In the genomic region with DNA sequence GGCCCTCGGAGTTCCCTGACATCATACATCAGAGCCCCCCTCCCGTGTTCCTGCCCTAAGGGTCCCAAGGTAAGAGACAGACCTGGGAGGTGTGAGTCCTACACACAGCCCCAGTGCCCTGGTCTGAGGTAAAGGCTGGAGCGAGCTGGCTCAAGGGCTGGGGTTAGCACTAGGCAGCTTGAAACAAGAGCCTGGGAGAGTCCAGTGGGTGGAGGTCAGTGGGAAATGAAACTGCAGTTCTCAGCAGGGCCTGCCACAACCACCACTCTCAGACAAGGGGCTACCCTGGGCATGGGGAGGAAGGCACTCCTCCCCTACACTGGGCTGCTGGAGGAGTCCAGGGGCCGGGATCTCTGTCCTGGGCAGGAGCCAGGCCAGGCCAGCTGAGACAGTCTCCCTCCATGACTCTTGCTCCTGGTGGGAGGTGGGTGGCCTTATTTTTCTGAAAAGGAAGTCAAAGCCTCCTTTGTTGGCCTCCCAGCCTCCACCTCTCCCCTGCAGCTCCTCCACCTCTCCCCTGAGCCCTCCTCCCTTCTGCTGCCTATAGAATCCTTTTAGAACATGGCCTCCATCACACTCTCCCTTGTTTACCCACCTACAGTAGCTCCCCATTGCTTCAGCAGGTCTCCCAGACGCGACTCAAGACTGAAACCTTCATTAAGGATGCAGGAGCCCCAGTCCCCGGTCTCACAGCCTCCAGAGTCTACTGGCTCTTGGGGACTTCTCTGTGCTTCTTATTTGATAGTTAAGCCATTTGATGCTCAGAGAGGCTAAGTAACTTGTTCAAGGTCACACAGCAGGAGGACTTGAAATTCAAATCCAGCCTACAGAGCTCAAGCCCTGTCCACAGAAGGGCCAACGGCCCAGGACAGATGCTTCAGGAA, we compare ENCODE assay signal across 11 cellular contexts. TPM values are rescaled to one million over a fixed set of nuclear protein-coding genes. Genes with fewer than 3 reads are reported as not detected.
DNase-seq lines count a peak whose midpoint lies in the region; ATAC-seq, FAIRE-seq and TF ChIP-seq lines count a peak whose summit lies in the region.
"Had no signal": no experiment of that assay in that cellular context is flagged by ENCODE, and none has a peak within 500 bp of the region (broad histone marks: within the 10 kb centered on the region; RNA-seq: fewer than 3 reads in every experiment).

No MANE protein-coding gene starts in this region.

- H3K27ac ChIP-seq in CD4-positive, alpha-beta memory T cell (ENCODE audit: low read depth, low read length): peak overlapping the region; percentile 64
- H3K27ac ChIP-seq in Peyer's patch (peak overlapping the region in 2 of 4 donors; percentile 52 to 58), pancreas (no peak overlapping the region)

- TF ChIP-seq POLR2A in Peyer's patch (IDR thresholded peaks at IDR 0.05): no peak

- DNase-seq in CD4-positive, alpha-beta memory T cell: no peak
- DNase-seq in Peyer's patch: peak in 2 of 3 donors; percentile 34 to 45
- DNase-seq in globus pallidus (ENCODE audit: low spot score): peak; percentile 40
- peak in 5 of 6 donors; percentile 6 to 51 (median 34) for DNase-seq in pancreas
- DNase-seq in central memory CD4-positive, alpha-beta T cell: no peak
- DNase-seq in HAP-1 (ENCODE audit: low spot score in 2 of 2): no peak
- DNase-seq: GOT3, NCI-H1436 treated with DMSO at 0.1 percent for 48 hours had no signal

- H3K9me3 Mint-ChIP-seq in CD4-positive, alpha-beta memory T cell: no peaks in the 10 kb centered on the region

- H3K4me1 ChIP-seq in CD4-positive, alpha-beta memory T cell (ENCODE audit: insufficient read depth, low read length): peaks cover 72% of the 10 kb centered on the region
- peaks cover 9 to 23% (median 14%) of the 10 kb centered on the region in 4 donors for H3K4me1 ChIP-seq in Peyer's patch
- peaks cover 7 to 33% (median 8%) of the 10 kb centered on the region in 3 donors for H3K4me1 ChIP-seq in pancreas
- peaks cover 3% of the 10 kb centered on the region; the same call in 1 of the 2 replicates for H3K4me1 ChIP-seq in HAP-1

- CTCF ChIA-PET in CD4-positive, alpha-beta memory T cell (lab: Charles Lee; ENCODE audit: partially characterized antibody): interaction anchor here (1.3 to 2.4 kb wide), 3 partner anchors 10 to 78 kb away, joined by 5 to 14 read pairs (median 8); no protein-coding TSS in a partner anchor

- no peaks in the 10 kb centered on the region for H3K27me3 ChIP-seq in CD4-positive, alpha-beta memory T cell (ENCODE audit: insufficient read depth, low read length)
- H3K27me3 ChIP-seq in Peyer's patch: no peaks in the 10 kb centered on the region
- no peaks in the 10 kb centered on the region for H3K27me3 ChIP-seq in pancreas
- H3K27me3 ChIP-seq in HAP-1 (ENCODE audit: low read depth): peaks cover 7% of the 10 kb centered on the region

- peak overlapping the region; percentile 80 to 98 (median 90) for H3K27ac Mint-ChIP-seq in CD4-positive, alpha-beta memory T cell

- H3K4me1 Mint-ChIP-seq in CD4-positive, alpha-beta memory T cell: peaks cover 43 to 90% (median 65%) of the 10 kb centered on the region in 4 donors

- ATAC-seq in pancreas (peak; percentile 10 to 56 (median 26)), GM21381 (IDR thresholded peaks at IDR 0.05; ENCODE audit: unreplicated experiment) (no peak), GM21390 (IDR thresholded peaks at IDR 0.05; ENCODE audit: unreplicated experiment) (no peak)

- FAIRE-seq in pancreas (lab: Jason Lieb, UNC): no peak

- WGBS in pancreas, 2 donors: 88% methylated on average over 8 of the region's 8 CpGs

- no peaks in the 10 kb centered on the region for H3K9me3 ChIP-seq in CD4-positive, alpha-beta memory T cell (ENCODE audit: control insufficient read depth in 1 of 2, low read length in 2 of 2)
- H3K9me3 ChIP-seq in Peyer's patch (no peaks in the 10 kb centered on the region), pancreas (no peaks in the 10 kb centered on the region), HAP-1 (no peaks in the 10 kb centered on the region)

- intact Hi-C loops in CD4-positive, alpha-beta memory T cell (cut with micrococcal nuclease): no loop called here
- intact Hi-C loops in pancreas (cut with DNase I): no loop called here

- POLR2A ChIA-PET in CD4-positive, alpha-beta memory T cell (lab: Charles Lee; ENCODE audit: partially characterized antibody): interaction anchor here (0.8 to 11.5 kb wide), 8 partner anchors 9 to 195 kb away, joined by 3 to 140 read pairs (median 4); partner anchors contain the start of gene ZMIZ1

- peak overlapping the region in 7 of 8 donors; percentile 6 to 96 (median 82) for H3K4me3 Mint-ChIP-seq in CD4-positive, alpha-beta memory T cell
- H3K4me3 Mint-ChIP-seq: brain had no signal

- in situ Hi-C loops in HAP-1 (cut with MboI; ENCODE audit: low sequenced_read_pairs): no loop called here

- no peaks in the 10 kb centered on the region for H3K27me3 Mint-ChIP-seq in CD4-positive, alpha-beta memory T cell

- peak overlapping the region in 1 of 2 donors; percentile 25 for H3K4me3 ChIP-seq in CD4-positive, alpha-beta memory T cell (ENCODE audit: low read length in 2 of 2)
- no peak overlapping the region for H3K4me3 ChIP-seq in Peyer's patch
- no peak overlapping the region for H3K4me3 ChIP-seq in pancreas
- H3K4me3 ChIP-seq in HAP-1: no peak overlapping the region

- no peaks in the 10 kb centered on the region for H3K36me3 Mint-ChIP-seq in CD4-positive, alpha-beta memory T cell
- H3K36me3 Mint-ChIP-seq: brain had no signal

- TF ChIP-seq CTCF in Peyer's patch (IDR thresholded peaks at IDR 0.05) (no peak), pancreas (IDR thresholded peaks at IDR 0.05) (no peak)

- H3K36me3 ChIP-seq in CD4-positive, alpha-beta memory T cell (ENCODE audit: insufficient read depth, low read length): no peaks in the 10 kb centered on the region
- H3K36me3 ChIP-seq in Peyer's patch (no peaks in the 10 kb centered on the region), pancreas (no peaks in the 10 kb centered on the region), HAP-1 (replicated peaks) (no peaks in the 10 kb centered on the region)

RNA-seq across cellular contexts. Expression of gene ZMIZ1, which starts 21.5 kb away (rescaled TPM):
- total RNA-seq in CD4-positive, alpha-beta memory T cell: 10 to 100 TPM; 23.1 to 25.4 TPM
- 1 to 10 TPM in 1 of 2 donors, under 1 TPM in 1; 0.58 to 4.9 TPM for polyA plus RNA-seq in CD4-positive, alpha-beta memory T cell
- total RNA-seq in Peyer's patch (10 to 100 TPM; 40.4 to 86.7 (median 73.2) TPM), pancreas (10 to 100 TPM; 21.3 to 45.0 (median 23.5) TPM)
- 10 to 100 TPM; 14.5 to 20.8 TPM for polyA plus RNA-seq in pancreas

Comparison
In these comparisons a context has a peak if more than half of its experiments do, and no peak if none do; other contexts are left out.
1. DNase-seq: peak in Peyer's patch (2 of 3), globus pallidus (single experiment) and pancreas (5 of 6); none in CD4-positive, alpha-beta memory T cell (0 of 5), central memory CD4-positive, alpha-beta T cell (single experiment) and HAP-1 (0 of 2).
2. ATAC-seq: peak in pancreas (4 of 4); none in GM21381 (single experiment) and GM21390 (single experiment).